9 cellular contexts compared by ENCODE assay signal in genomic region chr20:35539756-35540212, GRCh38. TPM values are rescaled to one million over a fixed set of nuclear protein-coding genes. Genes with fewer than 3 reads are reported as not detected.
DNase-seq lines count a peak whose midpoint lies in the region; ATAC-seq and TF ChIP-seq lines count a peak whose summit lies in the region.
"Had no signal": no experiment of that assay in that cellular context is flagged by ENCODE, and none has a peak within 500 bp of the region (broad histone marks: within the 10 kb centered on the region; RNA-seq: fewer than 3 reads in every experiment).

No MANE protein-coding gene starts in this region.

- intact Hi-C loops in left ventricle myocardium superior (cut with micrococcal nuclease): no loop called here

- ATAC-seq in HG03460 (IDR thresholded peaks at IDR 0.05; ENCODE audit: unreplicated experiment) (peak; percentile 65), GM21576 (IDR thresholded peaks at IDR 0.05; ENCODE audit: unreplicated experiment) (no peak), HG03039 (IDR thresholded peaks at IDR 0.05; ENCODE audit: unreplicated experiment) (no peak), left ventricle myocardium superior (no peak)

- no peak for TF ChIP-seq CTCF in GM13976 (IDR thresholded peaks at IDR 0.05; ENCODE audit: borderline replicate concordance, control extremely low read depth, extremely low read depth, insufficient read depth, missing control alignments)

- DNase-seq in GM13976 (ENCODE audit: low spot score) (peak; percentile 69), RPMI8226 (peak; percentile 67), iPS-NIHi11 (ENCODE audit: low spot score) (peak; percentile 54), NOMO-1 treated with DMSO at 0.1 percent for 48 hours (lab: John Stamatoyannopoulos, UW; ENCODE audit: unreplicated experiment) (no peak), left ventricle myocardium superior (no peak)

- in situ Hi-C loops in GM13976 (cut with MboI; ENCODE audit: low sequenced_read_pairs, unreplicated experiment): no loop called here

RNA-seq across cellular contexts. Expression of gene ERGIC3, which starts 2.1 kb away (rescaled TPM):
- 92.3 TPM for total RNA-seq in left ventricle myocardium superior

RNA-seq across cellular contexts. Expression of gene C20orf173, which starts 10.3 kb away (rescaled TPM):
- total RNA-seq in left ventricle myocardium superior: not detected
- total RNA-seq: skeletal muscle tissue had no signal

Comparison
In these comparisons a context has a peak if more than half of its experiments do, and no peak if none do; other contexts are left out.
1. DNase-seq: peak in GM13976 (single experiment), RPMI8226 (single experiment) and iPS-NIHi11 (single experiment); none in NOMO-1 treated with DMSO at 0.1 percent for 48 hours (single experiment) and left ventricle myocardium superior (single experiment).